12 cellular contexts compared by ENCODE assay signal in the genomic region with DNA sequence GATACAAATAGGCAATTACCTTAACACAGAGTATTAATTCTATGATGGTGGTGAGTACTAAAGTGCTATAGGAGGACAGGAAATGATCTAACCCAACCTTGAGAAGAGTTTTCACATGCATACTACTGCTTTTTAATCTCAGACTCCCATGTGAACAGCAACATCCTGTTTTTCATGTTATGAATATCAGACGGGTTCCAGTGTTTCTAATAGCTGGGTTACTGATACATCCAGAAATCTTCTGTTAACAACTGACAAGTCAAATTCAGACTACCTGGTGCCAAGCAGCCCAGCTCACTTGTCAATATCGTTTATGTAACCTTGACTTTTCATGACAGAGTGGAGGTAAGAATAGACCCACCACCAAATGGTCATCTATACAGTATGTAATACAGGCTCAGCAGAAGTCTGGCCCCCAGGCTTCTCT.
DNase-seq lines count a peak whose midpoint lies in the region; ATAC-seq, FAIRE-seq and TF ChIP-seq lines count a peak whose summit lies in the region.
"Had no signal": no experiment of that assay in that cellular context is flagged by ENCODE, and none has a peak within 500 bp of the region (broad histone marks: within the 10 kb centered on the region; RNA-seq: fewer than 3 reads in every experiment).

No MANE protein-coding gene starts in this region.

- H2AFZ ChIP-seq in PC-9 = no peak overlapping the region

- no peak overlapping the region for H3K4me3 ChIP-seq in PC-9

- H4K20me1 ChIP-seq in PC-9 (ENCODE audit: insufficient read depth) = no peaks in the 10 kb centered on the region

- intact Hi-C loops in PC-9 (cut with micrococcal nuclease; ENCODE audit: unreplicated experiment) = no loop called here

- FAIRE-seq in frontal cortex (lab: Jason Lieb, UNC) = no peak

- H3K9me2 ChIP-seq in PC-9 (ENCODE audit: insufficient read depth) = no peaks in the 10 kb centered on the region

- H3K9me3 ChIP-seq in PC-9 (ENCODE audit: insufficient read depth, low read depth) = no peaks in the 10 kb centered on the region

- H3K36me3 ChIP-seq in PC-9 (ENCODE audit: low read depth) = no peaks in the 10 kb centered on the region

- no peaks in the 10 kb centered on the region for H3F3A ChIP-seq in PC-9 (ENCODE audit: insufficient read depth, low read depth)

- H3K79me2 ChIP-seq in PC-9 (ENCODE audit: low read depth) = no peaks in the 10 kb centered on the region

- ATAC-seq in GM19468 (IDR thresholded peaks at IDR 0.05; ENCODE audit: extremely low read depth, unreplicated experiment) = peak; percentile 24
- ATAC-seq in HG02973 (IDR thresholded peaks at IDR 0.05; ENCODE audit: unreplicated experiment) = peak; percentile 64
- ATAC-seq: natural killer cell treated with Interleukin-12 subunit alpha and Interleukin-12 subunit beta and Interleukin-15 and Interleukin-18, amount 100 ng/mL, for 72 hours; WTC11 had no signal

- no peak overlapping the region for H3K4me2 ChIP-seq in PC-9

- no peak overlapping the region for H3K27ac ChIP-seq in PC-9

- POLR2A ChIA-PET in PC-9 (lab: Charles Lee; ENCODE audit: unreplicated experiment) = interaction anchor here (0.6 kb wide), 1 partner anchor 225 kb away, joined by 3 read pairs; no protein-coding TSS in a partner anchor

- in situ Hi-C loops in GM13977 (cut with MboI; ENCODE audit: low pct_unique_long_range_greater_than_20kb, low sequenced_read_pairs, unreplicated experiment) (no loop called here), ACHN (cut with HindIII; ENCODE audit: low pct_ligation_motif_present, low pct_unique_long_range_greater_than_20kb, low sequenced_read_pairs) (no loop called here)

- CTCF ChIA-PET in PC-9 (lab: Charles Lee) = no interaction called here

- DNase-seq in GM13977 (ENCODE audit: low spot score) (peak; percentile 60), MV-4-11 (lab: John Stamatoyannopoulos, UW) (peak; percentile 0), ACHN (no peak), PC-9 (no peak), frontal cortex (ENCODE audit: low spot score in 2 of 2) (no peak), NCI-H2227 treated with DMSO at 0.1 percent for 48 hours (lab: John Stamatoyannopoulos, UW) (no peak)
- DNase-seq: NCI-H187; stimulated activated CD4-positive, alpha-beta T cell treated with anti-CD3 and anti-CD28 coated beads, Interleukin-1b, Interleukin-23, amount 100 ng/mL, for 48 hours had no signal

- no peaks in the 10 kb centered on the region for H3K4me1 ChIP-seq in PC-9 (replicated peaks; ENCODE audit: insufficient read depth)

- no peak for TF ChIP-seq CTCF in GM13977 (IDR thresholded peaks at IDR 0.05; ENCODE audit: extremely low read depth, insufficient read depth, missing control alignments)
- TF ChIP-seq CTCF in PC-9 (conservative IDR thresholded peaks at IDR 0.05) = no peak

- H3K27me3 ChIP-seq in PC-9 (ENCODE audit: insufficient read depth, low read depth) = no peaks in the 10 kb centered on the region

- no TSS peak for BruUV-seq in PC-9 (replicated peaks; lab: Mats Ljungman, UMichigan)

Comparison
In these comparisons a context has a peak if more than half of its experiments do, and no peak if none do; other contexts are left out.
1. DNase-seq: peak in GM13977 (single experiment) and MV-4-11 (single experiment); none in ACHN (single experiment), PC-9 (0 of 2), frontal cortex (0 of 2) and NCI-H2227 treated with DMSO at 0.1 percent for 48 hours (single experiment).